ENCODE assay signal across 9 cellular contexts in the genomic region with DNA sequence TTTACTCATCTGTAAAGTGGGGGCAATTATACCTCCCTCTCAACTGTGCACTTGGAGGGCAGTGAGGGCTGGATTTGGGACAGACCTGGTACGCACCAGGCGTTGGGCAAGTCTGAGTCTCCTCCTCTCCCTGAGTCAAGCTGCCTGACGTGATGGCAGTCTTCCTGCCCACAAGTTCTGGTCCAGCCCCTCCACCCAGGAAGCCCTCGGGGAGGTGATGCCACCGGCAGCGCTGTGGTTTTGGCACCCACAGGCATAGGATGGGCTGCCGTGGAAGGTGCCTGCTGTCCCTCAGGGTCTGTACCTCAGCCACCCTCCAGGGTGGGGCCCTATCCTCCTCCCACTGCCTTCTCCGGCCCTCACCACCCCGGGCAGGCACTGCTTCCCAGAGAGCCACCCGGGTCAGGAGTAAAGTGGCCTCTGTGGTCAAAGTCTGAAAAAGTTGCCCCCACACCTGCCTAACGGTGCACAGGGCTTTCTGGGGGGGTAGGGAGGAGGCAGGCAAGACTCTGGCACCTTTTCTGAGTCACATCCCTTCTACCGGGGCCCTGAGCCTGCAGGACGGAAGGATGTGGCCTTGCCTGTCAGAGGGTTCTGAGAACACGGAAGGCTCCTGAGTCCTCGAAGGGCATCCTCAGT. TPM values are rescaled to one million over a fixed set of nuclear protein-coding genes. Genes with fewer than 3 reads are reported as not detected.
A peak's percentile ranks its signal among the peaks of the same experiment; 100 is the strongest.
DNase-seq lines count a peak whose midpoint lies in the region; ATAC-seq lines count a peak whose summit lies in the region.
"Had no signal": no experiment of that assay in that cellular context is flagged by ENCODE, and none has a peak within 500 bp of the region (broad histone marks: within the 10 kb centered on the region; RNA-seq: fewer than 3 reads in every experiment).

No MANE protein-coding gene starts in this region.

- ATAC-seq in left colon (peak; percentile 36), HG02973 (IDR thresholded peaks at IDR 0.05; ENCODE audit: unreplicated experiment) (no peak)

- no peak overlapping the region for H3K27ac ChIP-seq in caudate nucleus (ENCODE audit: low read depth, low read length)
- H3K27ac ChIP-seq: pancreas had no signal

- intact Hi-C loops in left colon (cut with DNase I, micrococcal nuclease), result no loop called here

- DNase-seq in M059J (ENCODE audit: low read depth) (peak; percentile 88), left colon (peak; percentile 34 to 39), germinal center (ENCODE audit: low spot score) (no peak), DMS79 (lab: John Stamatoyannopoulos, UW) (no peak), caudate nucleus (lab: John Stamatoyannopoulos, UW) (no peak)
- peak; percentile 55 for DNase-seq in activated CD8-positive, alpha-beta memory T cell treated with anti-CD3 and anti-CD28 coated beads, Interleukin-2, amount 50 U/mL, for 24 hours (ENCODE audit: extremely low read depth)
- DNase-seq in stimulated activated CD8-positive, alpha-beta memory T cell treated with anti-CD3 and anti-CD28 coated beads, Interleukin-7, amount 100 ng/mL, for 4 hours (ENCODE audit: low read depth in 2 of 2), result peak; percentile 73 to 85
- DNase-seq: pancreas had no signal

RNA-seq across cellular contexts. Expression of gene APOBEC3H, which starts 6.5 kb away (rescaled TPM):
- 1.7 TPM in 1 of 2 replicates, not detected in the other for total RNA-seq in M059J (2014; rRNA removed; shearing (Covaris generic))
- total RNA-seq in left colon, result not detected

RNA-seq across cellular contexts. Expression of gene APOBEC3G, which starts 13.5 kb away (rescaled TPM):
- 23.4 and 30.1 TPM in 2 replicates for total RNA-seq in M059J (2014; rRNA removed; shearing (Covaris generic))
- total RNA-seq in left colon, result 1 to 10 TPM; 3.8 to 7.8 TPM

RNA-seq across cellular contexts. Expression of gene APOBEC3F, which starts 49.9 kb away (rescaled TPM):
- total RNA-seq in M059J (2014; rRNA removed; shearing (Covaris generic)), result 4.8 and 6.1 TPM in 2 replicates
- total RNA-seq in left colon, result 1 to 10 TPM; 6.3 to 6.6 TPM

Comparison
In these comparisons a context has a peak if more than half of its experiments do, and no peak if none do; other contexts are left out.
1. DNase-seq: peak in M059J (single experiment), activated CD8-positive, alpha-beta memory T cell treated with anti-CD3 and anti-CD28 coated beads, Interleukin-2, amount 50 U/mL, for 24 hours (single experiment), left colon (2 of 2) and stimulated activated CD8-positive, alpha-beta memory T cell treated with anti-CD3 and anti-CD28 coated beads, Interleukin-7, amount 100 ng/mL, for 4 hours (2 of 2); none in germinal center (single experiment), DMS79 (single experiment) and caudate nucleus (0 of 61).